In genomic region chr16:2082983-2083364, GRCh38 we compare ENCODE assay signal across 22 cellular contexts. TPM values are rescaled to one million over a fixed set of nuclear protein-coding genes. Genes with fewer than 3 reads are reported as not detected.
A peak's percentile ranks its signal among the peaks of the same experiment; 100 is the strongest.
DNase-seq lines count a peak whose midpoint lies in the region; ATAC-seq and TF ChIP-seq lines count a peak whose summit lies in the region.
"Had no signal": no experiment of that assay in that cellular context is flagged by ENCODE, and none has a peak within 500 bp of the region (broad histone marks: within the 10 kb centered on the region; RNA-seq: fewer than 3 reads in every experiment).

No MANE protein-coding gene starts in this region.

- H3K4me3 Mint-ChIP-seq in MCF 10A (ENCODE audit: unreplicated experiment) (no peak overlapping the region), T-helper 17 cell (no peak overlapping the region), glutamatergic neuron (ENCODE audit: unreplicated experiment) (no peak overlapping the region), Calu3 (ENCODE audit: low read depth, unreplicated experiment) (no peak overlapping the region)
- H3K4me3 Mint-ChIP-seq: activated T-helper 17 cell treated with anti-CD3 and anti-CD28 coated beads, Interleukin-2, amount 50 U/mL, for 72 hours; effector memory CD8-positive, alpha-beta T cell; type B pancreatic cell had no signal

- H3K36me3 Mint-ChIP-seq in MCF 10A (ENCODE audit: insufficient read depth, unreplicated experiment) = peaks cover 34% of the 10 kb centered on the region
- peaks cover 2% of the 10 kb centered on the region for H3K36me3 Mint-ChIP-seq in T-helper 17 cell (ENCODE audit: low read depth)
- no peaks in the 10 kb centered on the region for H3K36me3 Mint-ChIP-seq in glutamatergic neuron (ENCODE audit: unreplicated experiment)
- H3K36me3 Mint-ChIP-seq in Calu3 (ENCODE audit: insufficient read depth, unreplicated experiment) = peaks cover 55% of the 10 kb centered on the region
- H3K36me3 Mint-ChIP-seq: type B pancreatic cell had no signal

- H3K27me3 ChIP-seq in breast epithelium (no peaks in the 10 kb centered on the region), stomach (no peaks in the 10 kb centered on the region), tibial artery (no peaks in the 10 kb centered on the region)
- H3K27me3 ChIP-seq: brain microvascular endothelial cell, SJCRH30 had no signal

- DNase-seq in breast epithelium (ENCODE audit: low spot score in 2 of 2) = no peak
- no peak for DNase-seq in MCF 10A (ENCODE audit: unreplicated experiment)
- DNase-seq in T-helper 17 cell = no peak
- DNase-seq in glutamatergic neuron = no peak
- DNase-seq in stomach = no peak
- no peak for DNase-seq in tibial artery
- DNase-seq in retina = no peak
- DNase-seq in Calu3 = no peak
- DNase-seq: activated CD4-positive, alpha-beta T cell treated with anti-CD3 and anti-CD28 coated beads for 48 hours; brain microvascular endothelial cell; COR-L47; DND-41; effector memory CD8-positive, alpha-beta T cell; left cardiac atrium; NCI-H1105 treated with DMSO at 0.1 percent for 48 hours; NCI-H2081; OCI-M1; SJCRH30; stimulated activated CD4-positive, alpha-beta T cell treated with anti-CD3 and anti-CD28 coated beads, Interleukin-4, amount 100 ng/mL, for 1 hour; stimulated activated naive CD4-positive, alpha-beta T cell treated with Interleukin-2 at 50 U/mL for 16 hours had no signal

- 49 to 83% (median 73%) methylated on average over 13 to 16 of the region's 16 CpGs for WGBS in stomach, 5 donors

- intact Hi-C loops in breast epithelium (cut with DNase I; ENCODE audit: low total_unique reads) = no loop called here
- intact Hi-C loops in MCF 10A (cut with micrococcal nuclease) = no loop called here
- intact Hi-C loops in stomach (cut with DNase I; ENCODE audit: low total_unique reads) = loop anchor here (10.0 kb wide), 1 partner anchor 58 kb away; the partner anchor contains the start of gene NHERF2
- intact Hi-C loops in tibial artery (cut with DNase I; ENCODE audit: low total_unique reads) = no loop called here
- intact Hi-C loops in Calu3 (cut with micrococcal nuclease; ENCODE audit: unreplicated experiment) = no loop called here

- no peak for ATAC-seq in T-helper 17 cell
- ATAC-seq: activated T-helper 17 cell treated with anti-CD3 and anti-CD28 coated beads, Interleukin-2, amount 50 U/mL, for 72 hours; effector memory CD8-positive, alpha-beta T cell had no signal

- TF ChIP-seq EP300 in stomach (IDR thresholded peaks at IDR 0.05) = no peak

- BruUV-seq in MCF 10A (replicated peaks; lab: Mats Ljungman, UMichigan) (no TSS peak), Calu3 (replicated peaks; lab: Mats Ljungman, UMichigan) (no TSS peak)

- TF ChIP-seq POLR2A in breast epithelium (IDR thresholded peaks at IDR 0.05) (no peak), stomach (IDR thresholded peaks at IDR 0.05) (no peak)

- peaks cover 7 to 16% of the 10 kb centered on the region in 2 donors for H3K4me1 ChIP-seq in breast epithelium
- H3K4me1 ChIP-seq in stomach = peaks cover 13 to 40% (median 24%) of the 10 kb centered on the region in 4 donors
- H3K4me1 ChIP-seq in tibial artery = peaks cover 0 to 16% (median 2%) of the 10 kb centered on the region in 4 donors
- H3K4me1 ChIP-seq: SJCRH30 had no signal

- H3K36me3 ChIP-seq in breast epithelium = no peaks in the 10 kb centered on the region
- H3K36me3 ChIP-seq in stomach = peaks cover 57 to 100% (median 100%) of the 10 kb centered on the region in 4 donors
- H3K36me3 ChIP-seq in tibial artery = peaks cover 23 to 100% (median 75%) of the 10 kb centered on the region in 3 donors

- no peaks in the 10 kb centered on the region for H3K4me1 Mint-ChIP-seq in MCF 10A (ENCODE audit: insufficient read depth, unreplicated experiment)
- peaks cover 3% of the 10 kb centered on the region for H3K4me1 Mint-ChIP-seq in T-helper 17 cell
- H3K4me1 Mint-ChIP-seq in glutamatergic neuron (ENCODE audit: low read depth, unreplicated experiment) = peaks cover 6% of the 10 kb centered on the region
- no peaks in the 10 kb centered on the region for H3K4me1 Mint-ChIP-seq in Calu3 (ENCODE audit: low read depth, unreplicated experiment)
- H3K4me1 Mint-ChIP-seq: activated T-helper 17 cell treated with anti-CD3 and anti-CD28 coated beads, Interleukin-2, amount 50 U/mL, for 72 hours had no signal

- H3K27ac ChIP-seq in breast epithelium (peak overlapping the region; percentile 58 to 75), stomach (peak overlapping the region; percentile 38 to 70 (median 65)), tibial artery (no peak overlapping the region)
- H3K27ac ChIP-seq: brain microvascular endothelial cell, SJCRH30 had no signal

- H3K9me3 ChIP-seq in breast epithelium (no peaks in the 10 kb centered on the region), T-helper 17 cell (ENCODE audit: control insufficient read depth, low read length, poor library complexity, severe bottlenecking) (no peaks in the 10 kb centered on the region), stomach (no peaks in the 10 kb centered on the region), tibial artery (no peaks in the 10 kb centered on the region)
- H3K9me3 ChIP-seq: SJCRH30 had no signal

- H3K4me3 ChIP-seq in breast epithelium (no peak overlapping the region), stomach (no peak overlapping the region), tibial artery (no peak overlapping the region)
- H3K4me3 ChIP-seq: SJCRH30 had no signal

- POLR2A ChIA-PET in MCF 10A (lab: Yijun Ruan, JAX) = interaction anchor here (0.9 kb wide), 1 partner anchor 69 kb away, joined by 3 read pairs; no protein-coding TSS in a partner anchor

- H3K27ac Mint-ChIP-seq in MCF 10A (ENCODE audit: low read depth, unreplicated experiment) (no peak overlapping the region), T-helper 17 cell (peak overlapping the region; percentile 34), glutamatergic neuron (ENCODE audit: unreplicated experiment) (peak overlapping the region; percentile 44), Calu3 (ENCODE audit: unreplicated experiment) (no peak overlapping the region)
- H3K27ac Mint-ChIP-seq: activated T-helper 17 cell treated with anti-CD3 and anti-CD28 coated beads, Interleukin-2, amount 50 U/mL, for 72 hours had no signal

- H3K27me3 Mint-ChIP-seq in MCF 10A (ENCODE audit: insufficient read depth, unreplicated experiment) (no peaks in the 10 kb centered on the region), T-helper 17 cell (no peaks in the 10 kb centered on the region), glutamatergic neuron (ENCODE audit: unreplicated experiment) (peaks cover 8% of the 10 kb centered on the region), Calu3 (ENCODE audit: unreplicated experiment) (no peaks in the 10 kb centered on the region)
- H3K27me3 Mint-ChIP-seq: activated T-helper 17 cell treated with anti-CD3 and anti-CD28 coated beads, Interleukin-2, amount 50 U/mL, for 72 hours; effector memory CD8-positive, alpha-beta T cell; type B pancreatic cell had no signal

- CTCF ChIA-PET in MCF 10A (lab: Yijun Ruan, JAX) = interaction anchor here (0.6 to 0.8 kb wide), 2 partner anchors 43 to 60 kb away, joined by 3 read pairs; no protein-coding TSS in a partner anchor
- CTCF ChIA-PET in Calu3 (lab: Charles Lee) = no interaction called here

- H3K9me3 Mint-ChIP-seq in MCF 10A (ENCODE audit: unreplicated experiment) (no peaks in the 10 kb centered on the region), glutamatergic neuron (ENCODE audit: unreplicated experiment) (peaks cover 11% of the 10 kb centered on the region), Calu3 (ENCODE audit: low read depth, unreplicated experiment) (no peaks in the 10 kb centered on the region)
- H3K9me3 Mint-ChIP-seq: activated T-helper 17 cell treated with anti-CD3 and anti-CD28 coated beads, Interleukin-2, amount 50 U/mL, for 72 hours; effector memory CD8-positive, alpha-beta T cell; type B pancreatic cell had no signal

- TF ChIP-seq CTCF in breast epithelium (IDR thresholded peaks at IDR 0.05) (no peak), MCF 10A (IDR thresholded peaks at IDR 0.05; ENCODE audit: unreplicated experiment) (no peak), glutamatergic neuron (IDR thresholded peaks at IDR 0.05; ENCODE audit: partially characterized antibody, unreplicated experiment) (no peak), stomach (IDR thresholded peaks at IDR 0.05) (no peak), tibial artery (IDR thresholded peaks at IDR 0.05) (no peak), Calu3 (IDR thresholded peaks at IDR 0.05; ENCODE audit: unreplicated experiment) (no peak)

RNA-seq across cellular contexts. Expression of gene TSC2, which starts 35.2 kb away (rescaled TPM):
- total RNA-seq in breast epithelium (10 to 100 TPM; 41.6 to 52.4 (median 48.9) TPM), MCF 10A (2022) (99.8 and 136 TPM in 2 replicates), T-helper 17 cell (100 to 1,000 TPM; 123 TPM), glutamatergic neuron (ENCODE audit: unreplicated experiment) (215 TPM), stomach (100 to 1,000 TPM in 3 of 5 donors, 10 to 100 TPM in 2; 68.5 to 369 (median 118) TPM), Calu3 (2022) (170 and 194 TPM in 2 replicates)
- 10 to 100 TPM; 40.8 to 46.0 (median 41.1) TPM for polyA plus RNA-seq in stomach

RNA-seq across cellular contexts. Expression of gene NTHL1, which starts 35.3 kb away (rescaled TPM):
- total RNA-seq in breast epithelium (10 to 100 TPM; 10.6 to 27.9 (median 16.1) TPM), MCF 10A (2022) (16.4 and 17.7 TPM in 2 replicates), T-helper 17 cell (1 to 10 TPM; 6.7 to 6.8 TPM), glutamatergic neuron (ENCODE audit: unreplicated experiment) (194 TPM), stomach (100 to 1,000 TPM in 2 of 5 donors, 1 to 10 TPM in 3; 2.3 to 663 (median 9.5) TPM), Calu3 (2022) (32.8 and 33.8 TPM in 2 replicates)
- polyA plus RNA-seq in stomach = 10 to 100 TPM; 29.2 to 40.6 (median 36.6) TPM

RNA-seq across cellular contexts. Expression of gene PKD1, which starts 52.7 kb away (rescaled TPM):
- total RNA-seq in breast epithelium (100 to 1,000 TPM in 2 of 3 donors, 10 to 100 TPM in 1; 74.2 to 110 (median 107) TPM), MCF 10A (2022) (159 and 187 TPM in 2 replicates), T-helper 17 cell (10 to 100 TPM; 86.6 to 88.9 TPM), glutamatergic neuron (ENCODE audit: unreplicated experiment) (628 TPM), stomach (100 to 1,000 TPM in 3 of 5 donors, 10 to 100 TPM in 2; 88.5 to 776 (median 459) TPM), Calu3 (2022) (82.0 and 86.0 TPM in 2 replicates)
- 10 to 100 TPM; 10.4 to 58.9 (median 22.7) TPM for polyA plus RNA-seq in stomach

RNA-seq across cellular contexts. Expression of gene NHERF2, which starts 56.3 kb away (rescaled TPM):
- 10 to 100 TPM; 31.5 to 58.3 (median 38.9) TPM for total RNA-seq in breast epithelium
- 8.5 and 14.5 TPM in 2 replicates for total RNA-seq in MCF 10A (2022)
- 1 to 10 TPM; 2.2 to 3.9 TPM for total RNA-seq in T-helper 17 cell
- 22.3 TPM for total RNA-seq in glutamatergic neuron (ENCODE audit: unreplicated experiment)
- 100 to 1,000 TPM in 2 of 5 donors, 10 to 100 TPM in 3; 17.4 to 201 (median 95.5) TPM for total RNA-seq in stomach
- 100 to 1,000 TPM in 2 of 3 donors, 10 to 100 TPM in 1; 65.4 to 236 (median 157) TPM for polyA plus RNA-seq in stomach
- 15.7 and 22.0 TPM in 2 replicates for total RNA-seq in Calu3 (2022)

Comparison
In these comparisons a context has a peak if more than half of its experiments do, and no peak if none do; other contexts are left out.
1. H3K27ac ChIP-seq: peak in breast epithelium (2 of 2) and stomach (5 of 5); none in tibial artery (0 of 2).
2. H3K27ac Mint-ChIP-seq: peak in T-helper 17 cell (single experiment) and glutamatergic neuron (single experiment); none in MCF 10A (single experiment) and Calu3 (single experiment).